ENCODE assay signal across 2 cellular contexts in the genomic region with DNA sequence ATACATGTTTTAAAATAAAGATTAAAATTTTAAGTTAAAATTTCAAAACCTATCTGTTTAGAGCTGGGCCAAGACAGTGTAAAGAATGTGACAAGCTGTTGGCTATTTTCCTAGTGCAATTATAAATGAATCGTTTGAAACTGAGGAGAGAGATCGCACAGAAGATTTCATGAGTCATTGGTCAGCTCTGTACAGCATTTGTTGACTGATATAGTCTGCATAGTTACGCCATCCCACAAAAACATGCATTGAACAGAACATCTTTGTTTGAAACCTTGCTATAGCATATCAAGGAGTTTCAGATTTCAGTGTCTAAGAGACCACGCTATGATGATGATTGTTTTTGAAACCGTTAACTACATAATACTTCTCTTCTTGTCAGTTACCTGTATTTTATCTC.
TF ChIP-seq lines count a peak whose summit lies in the region.

No MANE protein-coding gene starts in this region.

TF ChIP-seq in HepG2, 621 proteins besides CTCF, POLR2A, EP300 and RAD21 (continues in another document):
- TF ChIP-seq, protein P1, sequence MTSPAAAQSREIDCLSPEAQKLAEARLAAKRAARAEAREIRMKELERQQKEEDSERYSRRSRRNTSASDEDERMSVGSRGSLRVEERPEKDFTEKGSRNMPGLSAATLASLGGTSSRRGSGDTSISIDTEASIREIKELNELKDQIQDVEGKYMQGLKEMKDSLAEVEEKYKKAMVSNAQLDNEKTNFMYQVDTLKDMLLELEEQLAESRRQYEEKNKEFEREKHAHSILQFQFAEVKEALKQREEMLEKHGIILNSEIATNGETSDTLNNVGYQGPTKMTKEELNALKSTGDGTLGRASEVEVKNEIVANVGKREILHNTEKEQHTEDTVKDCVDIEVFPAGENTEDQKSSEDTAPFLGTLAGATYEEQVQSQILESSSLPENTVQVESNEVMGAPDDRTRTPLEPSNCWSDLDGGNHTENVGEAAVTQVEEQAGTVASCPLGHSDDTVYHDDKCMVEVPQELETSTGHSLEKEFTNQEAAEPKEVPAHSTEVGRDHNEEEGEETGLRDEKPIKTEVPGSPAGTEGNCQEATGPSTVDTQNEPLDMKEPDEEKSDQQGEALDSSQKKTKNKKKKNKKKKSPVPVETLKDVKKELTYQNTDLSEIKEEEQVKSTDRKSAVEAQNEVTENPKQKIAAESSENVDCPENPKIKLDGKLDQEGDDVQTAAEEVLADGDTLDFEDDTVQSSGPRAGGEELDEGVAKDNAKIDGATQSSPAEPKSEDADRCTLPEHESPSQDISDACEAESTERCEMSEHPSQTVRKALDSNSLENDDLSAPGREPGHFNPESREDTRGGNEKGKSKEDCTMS (CRISPR knock-in tag; conservative IDR thresholded peaks at IDR 0.05): no peak
- TF ChIP-seq KMT2A (CRISPR knock-in tag; IDR thresholded peaks at IDR 0.05) (no peak), HCFC1 (IDR thresholded peaks at IDR 0.05; ENCODE audit: low read depth, low read length) (no peak), CREM (IDR thresholded peaks at IDR 0.05) (no peak), CREM (CRISPR knock-in tag; IDR thresholded peaks at IDR 0.05) (no peak), MTA3 (CRISPR knock-in tag; IDR thresholded peaks at IDR 0.05) (no peak), GLI4 (CRISPR knock-in tag; IDR thresholded peaks at IDR 0.05; ENCODE audit: borderline replicate concordance) (no peak), ZFP90 (CRISPR knock-in tag; IDR thresholded peaks at IDR 0.05; ENCODE audit: borderline replicate concordance) (no peak), MAZ (IDR thresholded peaks at IDR 0.05; ENCODE audit: borderline replicate concordance, low read depth, low read length) (no peak), MAZ (CRISPR knock-in tag; IDR thresholded peaks at IDR 0.05; ENCODE audit: low read depth) (no peak), ZNF274 (CRISPR knock-in tag; IDR thresholded peaks at IDR 0.05) (no peak), TSC22D2 (CRISPR knock-in tag; IDR thresholded peaks at IDR 0.05; ENCODE audit: borderline replicate concordance) (no peak), ZNF772 (CRISPR knock-in tag; IDR thresholded peaks at IDR 0.05) (no peak), FOXP1 (IDR thresholded peaks at IDR 0.05) (no peak), FOXP1 (CRISPR knock-in tag; IDR thresholded peaks at IDR 0.05) (peak; percentile 39; the same call in 1 of the 2 replicates), MATR3 (CRISPR knock-in tag; IDR thresholded peaks at IDR 0.05) (no peak), ZNF207 (IDR thresholded peaks at IDR 0.05; ENCODE audit: borderline replicate concordance) (no peak), SOX13 (IDR thresholded peaks at IDR 0.05) (no peak), SOX13 (CRISPR knock-in tag; conservative IDR thresholded peaks at IDR 0.05 in 1 of 2, IDR thresholded peaks at IDR 0.05 in 1 of 2) (peak in 1 of 2 experiments; percentile 72; a peak in 2 of 4 replicates), ZNF75D (CRISPR knock-in tag; IDR thresholded peaks at IDR 0.05; ENCODE audit: borderline replicate concordance) (no peak), EHMT2 (IDR thresholded peaks at IDR 0.05; ENCODE audit: borderline replicate concordance, low read depth, low read length) (no peak; the same call in 1 of the 2 replicates), DR1 (CRISPR knock-in tag; IDR thresholded peaks at IDR 0.05) (no peak), ZNF44 (CRISPR knock-in tag; IDR thresholded peaks at IDR 0.05) (no peak), ZNF878 (CRISPR knock-in tag; IDR thresholded peaks at IDR 0.05) (no peak), ADNP (CRISPR knock-in tag; IDR thresholded peaks at IDR 0.05) (no peak)
- TF ChIP-seq, protein P2, sequence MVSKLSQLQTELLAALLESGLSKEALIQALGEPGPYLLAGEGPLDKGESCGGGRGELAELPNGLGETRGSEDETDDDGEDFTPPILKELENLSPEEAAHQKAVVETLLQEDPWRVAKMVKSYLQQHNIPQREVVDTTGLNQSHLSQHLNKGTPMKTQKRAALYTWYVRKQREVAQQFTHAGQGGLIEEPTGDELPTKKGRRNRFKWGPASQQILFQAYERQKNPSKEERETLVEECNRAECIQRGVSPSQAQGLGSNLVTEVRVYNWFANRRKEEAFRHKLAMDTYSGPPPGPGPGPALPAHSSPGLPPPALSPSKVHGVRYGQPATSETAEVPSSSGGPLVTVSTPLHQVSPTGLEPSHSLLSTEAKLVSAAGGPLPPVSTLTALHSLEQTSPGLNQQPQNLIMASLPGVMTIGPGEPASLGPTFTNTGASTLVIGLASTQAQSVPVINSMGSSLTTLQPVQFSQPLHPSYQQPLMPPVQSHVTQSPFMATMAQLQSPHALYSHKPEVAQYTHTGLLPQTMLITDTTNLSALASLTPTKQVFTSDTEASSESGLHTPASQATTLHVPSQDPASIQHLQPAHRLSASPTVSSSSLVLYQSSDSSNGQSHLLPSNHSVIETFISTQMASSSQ (IDR thresholded peaks at IDR 0.05; ENCODE audit: low read depth): no peak
- TF ChIP-seq, protein P2 (CRISPR knock-in tag; IDR thresholded peaks at IDR 0.05; ENCODE audit: borderline replicate concordance): no peak
- TF ChIP-seq, protein P3, sequence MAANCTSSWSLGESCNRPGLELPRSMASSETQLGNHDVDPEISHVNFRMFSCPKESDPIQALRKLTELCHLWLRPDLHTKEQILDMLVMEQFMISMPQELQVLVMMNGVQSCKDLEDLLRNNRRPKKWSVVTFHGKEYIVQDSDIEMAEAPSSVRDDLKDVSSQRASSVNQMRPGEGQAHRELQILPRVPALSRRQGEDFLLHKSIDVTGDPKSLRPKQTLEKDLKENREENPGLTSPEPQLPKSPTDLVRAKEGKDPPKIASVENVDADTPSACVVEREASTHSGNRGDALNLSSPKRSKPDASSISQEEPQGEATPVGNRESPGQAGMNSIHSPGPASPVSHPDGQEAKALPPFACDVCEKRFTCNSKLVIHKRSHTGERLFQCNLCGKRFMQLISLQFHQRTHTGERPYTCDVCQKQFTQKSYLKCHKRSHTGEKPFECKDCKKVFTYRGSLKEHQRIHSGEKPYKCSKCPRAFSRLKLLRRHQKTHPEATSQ (CRISPR knock-in tag; IDR thresholded peaks at IDR 0.05; ENCODE audit: borderline replicate concordance): no peak

TF ChIP-seq in GM23338, 12 proteins besides CTCF, POLR2A, EP300 and RAD21 (continued from another document):
- no peak for TF ChIP-seq ZNF114 (CRISPR knock-in tag; IDR thresholded peaks at IDR 0.05)
